In genomic region chr14:68232643-68233055, GRCh38 we compare ENCODE assay signal across 7 cellular contexts.
DNase-seq lines count a peak whose midpoint lies in the region; ATAC-seq and TF ChIP-seq lines count a peak whose summit lies in the region.

No MANE protein-coding gene starts in this region.

- H2AK5ac ChIP-seq in mesendoderm (ENCODE audit: low read length): no peak overlapping the region

- no peak overlapping the region for H2BK5ac ChIP-seq in mesendoderm (ENCODE audit: low read length)

- H3K9ac ChIP-seq in mesendoderm (ENCODE audit: low read length): no peak overlapping the region

- H3K27ac ChIP-seq in mesendoderm (ENCODE audit: low read depth, low read length) (no peak overlapping the region), WERI-Rb-1 (no peak overlapping the region)

- H2BK15ac ChIP-seq in mesendoderm (replicated peaks; ENCODE audit: low read depth): no peak overlapping the region

- H3K23ac ChIP-seq in mesendoderm (ENCODE audit: low read length): no peak overlapping the region

- DNase-seq in H4 (ENCODE audit: low spot score) (peak; percentile 90), LoVo (ENCODE audit: low spot score) (peak; percentile 79), cardiac fibroblast (ENCODE audit: low read depth in 2 of 2) (peak; percentile 99 to 100), mesendoderm (no peak), WERI-Rb-1 (no peak), germinal center (ENCODE audit: low spot score) (no peak)

- H3K79me1 ChIP-seq in mesendoderm (ENCODE audit: low read length): no peaks in the 10 kb centered on the region

- H2BK120ac ChIP-seq in mesendoderm (ENCODE audit: low read depth, low read length): no peak overlapping the region

- H3K36me3 ChIP-seq in mesendoderm (ENCODE audit: control insufficient read depth, insufficient read depth, low read length): no peaks in the 10 kb centered on the region
- no peaks in the 10 kb centered on the region for H3K36me3 ChIP-seq in WERI-Rb-1

- H3K79me2 ChIP-seq in mesendoderm (ENCODE audit: control insufficient read depth, insufficient read depth, low read length): no peaks in the 10 kb centered on the region

- H3K4me3 ChIP-seq in cardiac fibroblast (replicated peaks in 1 of 2; ENCODE audit: low read depth in 2 of 2, low read length in 2 of 2): no peak overlapping the region
- no peak overlapping the region for H3K4me3 ChIP-seq in mesendoderm (ENCODE audit: low read length)
- H3K4me3 ChIP-seq in WERI-Rb-1 (ENCODE audit: low read depth, low read length): no peak overlapping the region

- H3K18ac ChIP-seq in mesendoderm (ENCODE audit: low read length): no peak overlapping the region

- H3K27me3 ChIP-seq in mesendoderm (ENCODE audit: insufficient read depth, low read length, poor library complexity) (no peaks in the 10 kb centered on the region), WERI-Rb-1 (ENCODE audit: insufficient read depth, low read depth, severe bottlenecking) (no peaks in the 10 kb centered on the region)

- no peak overlapping the region for H4K5ac ChIP-seq in mesendoderm (ENCODE audit: low read length)

- H4K8ac ChIP-seq in mesendoderm (ENCODE audit: low read depth, low read length): no peak overlapping the region

- no peaks in the 10 kb centered on the region for H3K9me3 ChIP-seq in WERI-Rb-1 (ENCODE audit: severe bottlenecking)

- no peak overlapping the region for H3K56ac ChIP-seq in mesendoderm (ENCODE audit: low read length)

- no peaks in the 10 kb centered on the region for H3K4me1 ChIP-seq in mesendoderm (ENCODE audit: control insufficient read depth, low read depth, low read length)

- no CpG with 5 or more reads among the region's 1 CpG for WGBS in mesendoderm (ENCODE audit: extremely low coverage, insufficient coverage, low lambda C conversion rate)

- peak; percentile 82 for ATAC-seq in GM18499 (IDR thresholded peaks at IDR 0.05; ENCODE audit: insufficient read depth, unreplicated experiment)

- no peak overlapping the region for H3K4me2 ChIP-seq in mesendoderm (ENCODE audit: low read length)

- no peak for TF ChIP-seq CTCF in cardiac fibroblast (IDR thresholded peaks at IDR 0.05; ENCODE audit: low read depth, low read length)
- TF ChIP-seq CTCF in WERI-Rb-1 (IDR thresholded peaks at IDR 0.05; ENCODE audit: low read depth, low read length): no peak

- peak overlapping the region; percentile 52 for H3K4ac ChIP-seq in mesendoderm (ENCODE audit: low read depth, low read length)

Comparison
In these comparisons a context has a peak if more than half of its experiments do, and no peak if none do; other contexts are left out.
1. DNase-seq: peak in H4 (single experiment), LoVo (single experiment) and cardiac fibroblast (2 of 2); none in mesendoderm (single experiment), WERI-Rb-1 (single experiment) and germinal center (single experiment).